In the genomic region with DNA sequence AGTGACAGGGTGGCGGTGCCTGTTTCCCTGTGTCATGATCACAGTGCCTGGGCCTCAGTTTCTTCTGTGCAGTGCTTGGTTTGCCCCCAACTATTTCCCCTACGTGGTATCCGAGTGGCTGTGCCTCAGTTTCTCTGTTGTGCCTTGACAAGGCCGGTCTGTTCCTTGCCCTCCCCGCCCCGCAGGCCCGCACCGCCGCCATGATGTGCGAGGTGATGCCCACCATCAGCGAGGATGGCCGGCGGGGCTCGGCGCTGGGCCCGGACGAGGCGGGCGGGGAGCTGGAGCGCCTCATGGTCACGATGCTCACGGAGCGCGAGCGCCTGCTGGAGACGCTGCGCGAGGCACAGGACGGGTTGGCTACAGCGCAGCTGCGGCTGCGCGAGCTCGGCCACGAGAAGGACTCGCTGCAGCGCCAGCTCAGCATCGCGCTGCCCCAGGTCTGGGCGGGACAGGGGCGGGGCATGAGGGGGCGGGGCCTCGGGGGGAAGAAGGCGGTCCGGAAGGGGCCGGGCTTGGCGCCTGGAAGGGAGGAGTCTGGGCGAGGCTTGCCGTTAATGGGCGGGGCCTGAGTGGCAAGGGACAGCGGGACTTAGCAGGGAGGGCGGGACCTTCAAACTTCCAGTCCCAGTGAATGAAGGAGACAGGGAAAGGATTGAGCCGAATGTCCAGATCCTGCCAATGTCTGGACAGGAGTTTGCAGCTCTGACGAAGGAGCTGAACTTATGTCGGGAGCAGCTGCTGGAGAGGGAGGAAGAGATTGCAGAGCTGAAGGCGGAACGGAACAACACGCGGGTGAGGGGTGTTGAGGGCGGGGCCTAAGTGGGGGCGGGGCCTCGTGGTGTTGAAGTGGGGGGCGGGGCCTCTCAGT, we compare ENCODE assay signal across 1 cellular context.
TF ChIP-seq lines count a peak whose summit lies in the region.

No MANE protein-coding gene starts in this region.

TF ChIP-seq in HepG2, 621 proteins besides CTCF, POLR2A, EP300 and RAD21 (continued from another document and continues in another):
- TF ChIP-seq, protein P1, sequence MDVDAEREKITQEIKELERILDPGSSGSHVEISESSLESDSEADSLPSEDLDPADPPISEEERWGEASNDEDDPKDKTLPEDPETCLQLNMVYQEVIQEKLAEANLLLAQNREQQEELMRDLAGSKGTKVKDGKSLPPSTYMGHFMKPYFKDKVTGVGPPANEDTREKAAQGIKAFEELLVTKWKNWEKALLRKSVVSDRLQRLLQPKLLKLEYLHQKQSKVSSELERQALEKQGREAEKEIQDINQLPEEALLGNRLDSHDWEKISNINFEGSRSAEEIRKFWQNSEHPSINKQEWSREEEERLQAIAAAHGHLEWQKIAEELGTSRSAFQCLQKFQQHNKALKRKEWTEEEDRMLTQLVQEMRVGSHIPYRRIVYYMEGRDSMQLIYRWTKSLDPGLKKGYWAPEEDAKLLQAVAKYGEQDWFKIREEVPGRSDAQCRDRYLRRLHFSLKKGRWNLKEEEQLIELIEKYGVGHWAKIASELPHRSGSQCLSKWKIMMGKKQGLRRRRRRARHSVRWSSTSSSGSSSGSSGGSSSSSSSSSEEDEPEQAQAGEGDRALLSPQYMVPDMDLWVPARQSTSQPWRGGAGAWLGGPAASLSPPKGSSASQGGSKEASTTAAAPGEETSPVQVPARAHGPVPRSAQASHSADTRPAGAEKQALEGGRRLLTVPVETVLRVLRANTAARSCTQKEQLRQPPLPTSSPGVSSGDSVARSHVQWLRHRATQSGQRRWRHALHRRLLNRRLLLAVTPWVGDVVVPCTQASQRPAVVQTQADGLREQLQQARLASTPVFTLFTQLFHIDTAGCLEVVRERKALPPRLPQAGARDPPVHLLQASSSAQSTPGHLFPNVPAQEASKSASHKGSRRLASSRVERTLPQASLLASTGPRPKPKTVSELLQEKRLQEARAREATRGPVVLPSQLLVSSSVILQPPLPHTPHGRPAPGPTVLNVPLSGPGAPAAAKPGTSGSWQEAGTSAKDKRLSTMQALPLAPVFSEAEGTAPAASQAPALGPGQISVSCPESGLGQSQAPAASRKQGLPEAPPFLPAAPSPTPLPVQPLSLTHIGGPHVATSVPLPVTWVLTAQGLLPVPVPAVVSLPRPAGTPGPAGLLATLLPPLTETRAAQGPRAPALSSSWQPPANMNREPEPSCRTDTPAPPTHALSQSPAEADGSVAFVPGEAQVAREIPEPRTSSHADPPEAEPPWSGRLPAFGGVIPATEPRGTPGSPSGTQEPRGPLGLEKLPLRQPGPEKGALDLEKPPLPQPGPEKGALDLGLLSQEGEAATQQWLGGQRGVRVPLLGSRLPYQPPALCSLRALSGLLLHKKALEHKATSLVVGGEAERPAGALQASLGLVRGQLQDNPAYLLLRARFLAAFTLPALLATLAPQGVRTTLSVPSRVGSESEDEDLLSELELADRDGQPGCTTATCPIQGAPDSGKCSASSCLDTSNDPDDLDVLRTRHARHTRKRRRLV (CRISPR knock-in tag; IDR thresholded peaks at IDR 0.05): peak; percentile 73; the same call in 1 of the 2 replicates
- TF ChIP-seq, protein P2, sequence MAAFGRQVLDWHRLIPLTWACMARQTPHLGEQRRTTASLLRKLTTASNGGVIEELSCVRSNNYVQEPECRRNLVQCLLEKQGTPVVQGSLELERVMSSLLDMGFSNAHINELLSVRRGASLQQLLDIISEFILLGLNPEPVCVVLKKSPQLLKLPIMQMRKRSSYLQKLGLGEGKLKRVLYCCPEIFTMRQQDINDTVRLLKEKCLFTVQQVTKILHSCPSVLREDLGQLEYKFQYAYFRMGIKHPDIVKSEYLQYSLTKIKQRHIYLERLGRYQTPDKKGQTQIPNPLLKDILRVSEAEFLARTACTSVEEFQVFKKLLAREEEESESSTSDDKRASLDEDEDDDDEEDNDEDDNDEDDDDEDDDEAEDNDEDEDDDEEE (CRISPR knock-in tag; IDR thresholded peaks at IDR 0.05): peak; percentile 99
- peak; percentile 70; the same call in 1 of the 2 replicates for TF ChIP-seq ONECUT2 (CRISPR knock-in tag; IDR thresholded peaks at IDR 0.05)
- peak; percentile 99; the same call in 1 of the 2 replicates for TF ChIP-seq ZNF446 (CRISPR knock-in tag; IDR thresholded peaks at IDR 0.05)
- peak; percentile 97 for TF ChIP-seq MEIS2 (CRISPR knock-in tag; IDR thresholded peaks at IDR 0.05)
- TF ChIP-seq KDM2A (CRISPR knock-in tag; IDR thresholded peaks at IDR 0.05; ENCODE audit: borderline replicate concordance, low read depth): peak; percentile 88
- peak; percentile 99 for TF ChIP-seq ZNF253 (CRISPR knock-in tag; IDR thresholded peaks at IDR 0.05; ENCODE audit: borderline replicate concordance)
- no peak for TF ChIP-seq FOXA1 (IDR thresholded peaks at IDR 0.05)
- peak; percentile 58 for TF ChIP-seq FOXA1 (CRISPR knock-in tag; IDR thresholded peaks at IDR 0.05)
- no peak for TF ChIP-seq SRF (IDR thresholded peaks at IDR 0.05; ENCODE audit: low read depth, low read length)
- TF ChIP-seq ZFY (CRISPR knock-in tag; IDR thresholded peaks at IDR 0.05): peak; percentile 94
- no peak for TF ChIP-seq CBX2 (IDR thresholded peaks at IDR 0.05; ENCODE audit: low read depth, low read length)
- TF ChIP-seq CBX2 (CRISPR knock-in tag; IDR thresholded peaks at IDR 0.05; ENCODE audit: low read depth): peak; percentile 89; the same call in 1 of the 2 replicates
- TF ChIP-seq, protein P3, sequence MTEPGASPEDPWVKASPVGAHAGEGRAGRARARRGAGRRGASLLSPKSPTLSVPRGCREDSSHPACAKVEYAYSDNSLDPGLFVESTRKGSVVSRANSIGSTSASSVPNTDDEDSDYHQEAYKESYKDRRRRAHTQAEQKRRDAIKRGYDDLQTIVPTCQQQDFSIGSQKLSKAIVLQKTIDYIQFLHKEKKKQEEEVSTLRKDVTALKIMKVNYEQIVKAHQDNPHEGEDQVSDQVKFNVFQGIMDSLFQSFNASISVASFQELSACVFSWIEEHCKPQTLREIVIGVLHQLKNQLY (CRISPR knock-in tag; IDR thresholded peaks at IDR 0.05): peak; percentile 74
- TF ChIP-seq HMGA1 (CRISPR knock-in tag; conservative IDR thresholded peaks at IDR 0.05): no peak
- TF ChIP-seq ZNF383 (CRISPR knock-in tag; IDR thresholded peaks at IDR 0.05; ENCODE audit: borderline replicate concordance): no peak
- TF ChIP-seq ZNF235 (CRISPR knock-in tag; IDR thresholded peaks at IDR 0.05; ENCODE audit: borderline replicate concordance): peak; percentile 93; the same call in 1 of the 2 replicates
- peak; percentile 84; the same call in 1 of the 2 replicates for TF ChIP-seq ZNF619 (CRISPR knock-in tag; IDR thresholded peaks at IDR 0.05)
- TF ChIP-seq CHCHD3 (CRISPR knock-in tag; IDR thresholded peaks at IDR 0.05): peak; percentile 99
- peak; percentile 99 for TF ChIP-seq TEAD2 (CRISPR knock-in tag; IDR thresholded peaks at IDR 0.05)
- TF ChIP-seq TFE3 (CRISPR knock-in tag; IDR thresholded peaks at IDR 0.05): peak; percentile 95
- TF ChIP-seq, protein P4, sequence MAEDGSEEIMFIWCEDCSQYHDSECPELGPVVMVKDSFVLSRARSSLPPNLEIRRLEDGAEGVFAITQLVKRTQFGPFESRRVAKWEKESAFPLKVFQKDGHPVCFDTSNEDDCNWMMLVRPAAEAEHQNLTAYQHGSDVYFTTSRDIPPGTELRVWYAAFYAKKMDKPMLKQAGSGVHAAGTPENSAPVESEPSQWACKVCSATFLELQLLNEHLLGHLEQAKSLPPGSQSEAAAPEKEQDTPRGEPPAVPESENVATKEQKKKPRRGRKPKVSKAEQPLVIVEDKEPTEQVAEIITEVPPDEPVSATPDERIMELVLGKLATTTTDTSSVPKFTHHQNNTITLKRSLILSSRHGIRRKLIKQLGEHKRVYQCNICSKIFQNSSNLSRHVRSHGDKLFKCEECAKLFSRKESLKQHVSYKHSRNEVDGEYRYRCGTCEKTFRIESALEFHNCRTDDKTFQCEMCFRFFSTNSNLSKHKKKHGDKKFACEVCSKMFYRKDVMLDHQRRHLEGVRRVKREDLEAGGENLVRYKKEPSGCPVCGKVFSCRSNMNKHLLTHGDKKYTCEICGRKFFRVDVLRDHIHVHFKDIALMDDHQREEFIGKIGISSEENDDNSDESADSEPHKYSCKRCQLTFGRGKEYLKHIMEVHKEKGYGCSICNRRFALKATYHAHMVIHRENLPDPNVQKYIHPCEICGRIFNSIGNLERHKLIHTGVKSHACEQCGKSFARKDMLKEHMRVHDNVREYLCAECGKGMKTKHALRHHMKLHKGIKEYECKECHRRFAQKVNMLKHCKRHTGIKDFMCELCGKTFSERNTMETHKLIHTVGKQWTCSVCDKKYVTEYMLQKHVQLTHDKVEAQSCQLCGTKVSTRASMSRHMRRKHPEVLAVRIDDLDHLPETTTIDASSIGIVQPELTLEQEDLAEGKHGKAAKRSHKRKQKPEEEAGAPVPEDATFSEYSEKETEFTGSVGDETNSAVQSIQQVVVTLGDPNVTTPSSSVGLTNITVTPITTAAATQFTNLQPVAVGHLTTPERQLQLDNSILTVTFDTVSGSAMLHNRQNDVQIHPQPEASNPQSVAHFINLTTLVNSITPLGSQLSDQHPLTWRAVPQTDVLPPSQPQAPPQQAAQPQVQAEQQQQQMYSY (CRISPR knock-in tag; IDR thresholded peaks at IDR 0.05): peak; percentile 85
- TF ChIP-seq ZNF615 (CRISPR knock-in tag; IDR thresholded peaks at IDR 0.05; ENCODE audit: borderline replicate concordance): no peak
- no peak for TF ChIP-seq CENPX (CRISPR knock-in tag; IDR thresholded peaks at IDR 0.05)
- peak; percentile 88; the same call in 1 of the 2 replicates for TF ChIP-seq ZNF180 (CRISPR knock-in tag; IDR thresholded peaks at IDR 0.05; ENCODE audit: borderline replicate concordance, low read depth)
- peak; percentile 98 for TF ChIP-seq ZNF256 (CRISPR knock-in tag; conservative IDR thresholded peaks at IDR 0.05)
- peak; percentile 35; the same call in 1 of the 2 replicates for TF ChIP-seq FOXK2 (IDR thresholded peaks at IDR 0.05)
- peak; percentile 88 for TF ChIP-seq ZNF672 (CRISPR knock-in tag; IDR thresholded peaks at IDR 0.05)
- TF ChIP-seq ZZZ3 (CRISPR knock-in tag; IDR thresholded peaks at IDR 0.05; ENCODE audit: borderline replicate concordance): peak; percentile 95
- TF ChIP-seq TBX3 (IDR thresholded peaks at IDR 0.05; ENCODE audit: borderline replicate concordance): no peak
- TF ChIP-seq, protein P5, sequence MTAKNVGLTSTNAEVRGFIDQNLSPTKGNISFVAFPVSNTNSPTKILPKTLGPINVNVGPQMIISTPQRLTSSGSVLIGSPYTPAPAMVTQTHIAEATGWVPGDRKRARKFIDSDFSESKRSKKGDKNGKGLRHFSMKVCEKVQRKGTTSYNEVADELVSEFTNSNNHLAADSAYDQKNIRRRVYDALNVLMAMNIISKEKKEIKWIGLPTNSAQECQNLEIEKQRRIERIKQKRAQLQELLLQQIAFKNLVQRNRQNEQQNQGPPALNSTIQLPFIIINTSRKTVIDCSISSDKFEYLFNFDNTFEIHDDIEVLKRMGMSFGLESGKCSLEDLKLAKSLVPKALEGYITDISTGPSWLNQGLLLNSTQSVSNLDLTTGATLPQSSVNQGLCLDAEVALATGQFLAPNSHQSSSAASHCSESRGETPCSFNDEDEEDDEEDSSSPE (CRISPR knock-in tag; IDR thresholded peaks at IDR 0.05): peak; percentile 95
- TF ChIP-seq, protein P6, sequence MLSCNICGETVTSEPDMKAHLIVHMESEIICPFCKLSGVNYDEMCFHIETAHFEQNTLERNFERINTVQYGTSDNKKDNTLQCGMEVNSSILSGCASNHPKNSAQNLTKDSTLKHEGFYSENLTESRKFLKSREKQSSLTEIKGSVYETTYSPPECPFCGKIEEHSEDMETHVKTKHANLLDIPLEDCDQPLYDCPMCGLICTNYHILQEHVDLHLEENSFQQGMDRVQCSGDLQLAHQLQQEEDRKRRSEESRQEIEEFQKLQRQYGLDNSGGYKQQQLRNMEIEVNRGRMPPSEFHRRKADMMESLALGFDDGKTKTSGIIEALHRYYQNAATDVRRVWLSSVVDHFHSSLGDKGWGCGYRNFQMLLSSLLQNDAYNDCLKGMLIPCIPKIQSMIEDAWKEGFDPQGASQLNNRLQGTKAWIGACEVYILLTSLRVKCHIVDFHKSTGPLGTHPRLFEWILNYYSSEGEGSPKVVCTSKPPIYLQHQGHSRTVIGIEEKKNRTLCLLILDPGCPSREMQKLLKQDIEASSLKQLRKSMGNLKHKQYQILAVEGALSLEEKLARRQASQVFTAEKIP (CRISPR knock-in tag; IDR thresholded peaks at IDR 0.05; ENCODE audit: borderline replicate concordance): no peak
- TF ChIP-seq, protein P7, sequence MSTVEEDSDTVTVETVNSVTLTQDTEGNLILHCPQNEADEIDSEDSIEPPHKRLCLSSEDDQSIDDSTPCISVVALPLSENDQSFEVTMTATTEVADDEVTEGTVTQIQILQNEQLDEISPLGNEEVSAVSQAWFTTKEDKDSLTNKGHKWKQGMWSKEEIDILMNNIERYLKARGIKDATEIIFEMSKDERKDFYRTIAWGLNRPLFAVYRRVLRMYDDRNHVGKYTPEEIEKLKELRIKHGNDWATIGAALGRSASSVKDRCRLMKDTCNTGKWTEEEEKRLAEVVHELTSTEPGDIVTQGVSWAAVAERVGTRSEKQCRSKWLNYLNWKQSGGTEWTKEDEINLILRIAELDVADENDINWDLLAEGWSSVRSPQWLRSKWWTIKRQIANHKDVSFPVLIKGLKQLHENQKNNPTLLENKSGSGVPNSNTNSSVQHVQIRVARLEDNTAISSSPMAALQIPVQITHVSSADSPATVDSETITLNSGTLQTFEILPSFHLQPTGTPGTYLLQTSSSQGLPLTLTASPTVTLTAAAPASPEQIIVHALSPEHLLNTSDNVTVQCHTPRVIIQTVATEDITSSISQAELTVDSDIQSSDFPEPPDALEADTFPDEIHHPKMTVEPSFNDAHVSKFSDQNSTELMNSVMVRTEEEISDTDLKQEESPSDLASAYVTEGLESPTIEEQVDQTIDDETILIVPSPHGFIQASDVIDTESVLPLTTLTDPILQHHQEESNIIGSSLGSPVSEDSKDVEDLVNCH (CRISPR knock-in tag; IDR thresholded peaks at IDR 0.05): peak; percentile 94
- peak; percentile 81 for TF ChIP-seq ZBTB7B (CRISPR knock-in tag; IDR thresholded peaks at IDR 0.05)
- TF ChIP-seq ZFX (CRISPR knock-in tag; IDR thresholded peaks at IDR 0.05; ENCODE audit: low read depth): peak; percentile 94
- peak; percentile 87 for TF ChIP-seq NFKBIZ (CRISPR knock-in tag; IDR thresholded peaks at IDR 0.05)
- peak; percentile 60; the same call in 1 of the 2 replicates for TF ChIP-seq ADNP (CRISPR knock-in tag; IDR thresholded peaks at IDR 0.05)
- no peak for TF ChIP-seq MBD4 (IDR thresholded peaks at IDR 0.05; ENCODE audit: borderline replicate concordance, low read length)
- TF ChIP-seq ZNF317 (CRISPR knock-in tag; IDR thresholded peaks at IDR 0.05): peak; percentile 86; the same call in 1 of the 2 replicates
- TF ChIP-seq TAF15 (IDR thresholded peaks at IDR 0.05; ENCODE audit: low read depth, low read length, poor library complexity, severe bottlenecking): no peak
